Comparison of ENCODE assay signal across 27 cellular contexts in genomic region chr17:42163696-42164407, GRCh38. TPM values are rescaled to one million over a fixed set of nuclear protein-coding genes. Genes with fewer than 3 reads are reported as not detected.
"Had no signal": no experiment of that assay in that cellular context is flagged by ENCODE, and none has a peak within 500 bp of the region (broad histone marks: within the 10 kb centered on the region; RNA-seq: fewer than 3 reads in every experiment).

No MANE protein-coding gene starts in this region.

- H3K36me3 Mint-ChIP-seq: naive thymus-derived CD8-positive, alpha-beta T cell; type B pancreatic cell had no signal

- FAIRE-seq: endothelial cell of umbilical vein had no signal

- H3K27ac Mint-ChIP-seq: activated CD8-positive, alpha-beta T cell treated with anti-CD3 and anti-CD28 coated beads for 36 hours; progenitor cell of endocrine pancreas; stimulated activated naive CD8-positive, alpha-beta T cell treated with anti-CD3 and anti-CD28 coated beads, Interleukin-15, Interleukin-2, amounts not matched to agents 100 ng/mL and 50 ng/mL, for 24 hours; type B pancreatic cell had no signal

- H3K4me3 ChIP-seq: left lung, lower lobe of right lung, ovary, skin epidermis, thoracic aorta, uterus had no signal

- H3K27me3 Mint-ChIP-seq: activated CD8-positive, alpha-beta T cell treated with anti-CD3 and anti-CD28 coated beads for 36 hours; activated T-helper 17 cell treated with anti-CD3 and anti-CD28 coated beads, Interleukin-2, amount 50 U/mL, for 72 hours; naive thymus-derived CD8-positive, alpha-beta T cell; stimulated activated naive CD8-positive, alpha-beta T cell treated with anti-CD3 and anti-CD28 coated beads, Interleukin-15, Interleukin-2, amounts not matched to agents 100 ng/mL and 50 ng/mL, for 24 hours had no signal

- H3K36me3 ChIP-seq: left lung, lower lobe of right lung, neutrophil, ovary, thoracic aorta, uterus had no signal

- H3K4me3 Mint-ChIP-seq: activated CD8-positive, alpha-beta T cell treated with anti-CD3 and anti-CD28 coated beads for 36 hours; activated T-cell treated with anti-CD3 and anti-CD28 coated beads, Interleukin-2, amount 50 U/mL, for 4 hours; activated T-helper 17 cell treated with anti-CD3 and anti-CD28 coated beads, Interleukin-2, amount 50 U/mL, for 72 hours; naive thymus-derived CD8-positive, alpha-beta T cell; stimulated activated naive CD8-positive, alpha-beta T cell treated with anti-CD3 and anti-CD28 coated beads, Interleukin-15, Interleukin-2, amounts not matched to agents 100 ng/mL and 50 ng/mL, for 24 hours; type B pancreatic cell had no signal

- DNase-seq: activated CD4-positive, alpha-beta T cell treated with anti-CD3 and anti-CD28 coated beads, Interleukin-2, amount 50 U/mL, for 1 hour; activated gamma-delta T cell treated with Interleukin-2 at 50 U/mL for 16 hours; amniotic stem cell; cortex of kidney; foreskin fibroblast; left lung; lower lobe of right lung; mesenchymal stem cell; ovary; uterus had no signal

- H3K27me3 ChIP-seq: left lung, neutrophil, ovary, uterus had no signal

- ATAC-seq: naive thymus-derived CD8-positive, alpha-beta T cell; sciatic nerve had no signal

- H3K4me1 ChIP-seq: lower lobe of right lung, uterus had no signal

- H3K9me3 Mint-ChIP-seq: activated CD8-positive, alpha-beta T cell treated with anti-CD3 and anti-CD28 coated beads for 36 hours; activated T-cell treated with anti-CD3 and anti-CD28 coated beads, Interleukin-2, amount 50 U/mL, for 4 hours; activated T-helper 17 cell treated with anti-CD3 and anti-CD28 coated beads, Interleukin-2, amount 50 U/mL, for 72 hours; naive thymus-derived CD8-positive, alpha-beta T cell; stimulated activated naive CD8-positive, alpha-beta T cell treated with anti-CD3 and anti-CD28 coated beads, Interleukin-15, Interleukin-2, amounts not matched to agents 100 ng/mL and 50 ng/mL, for 24 hours; type B pancreatic cell had no signal

- H3K9me3 ChIP-seq: left lung, lower lobe of right lung, neutrophil, ovary, thoracic aorta, uterus had no signal

- H3K27ac ChIP-seq: left lung, lower lobe of right lung, neutrophil, ovary, skin epidermis, thoracic aorta, uterus had no signal

RNA-seq across cellular contexts. Expression of gene KCNH4, which starts 17.1 kb away (rescaled TPM):
- total RNA-seq: chondrocyte, kidney epithelial cell, progenitor cell of endocrine pancreas, renal cortical epithelial cell had no signal
- polyA plus RNA-seq: naive thymus-derived CD8-positive, alpha-beta T cell had no signal

RNA-seq across cellular contexts. Expression of gene HCRT, which starts 21.4 kb away (rescaled TPM):
- total RNA-seq: activated CD8-positive, alpha-beta T cell treated with anti-CD3 and anti-CD28 coated beads for 36 hours; activated T-cell treated with anti-CD3 and anti-CD28 coated beads, Interleukin-2, amount 50 U/mL, for 4 hours; activated T-helper 17 cell treated with anti-CD3 and anti-CD28 coated beads, Interleukin-2, amount 50 U/mL, for 72 hours; chondrocyte; endothelial cell of umbilical vein; kidney epithelial cell; left lung; lower lobe of right lung; naive thymus-derived CD8-positive, alpha-beta T cell; ovary; progenitor cell of endocrine pancreas; renal cortical epithelial cell; sciatic nerve; subcutaneous adipose tissue; thoracic aorta had no signal
- polyA plus RNA-seq: endothelial cell of umbilical vein; esophagus; naive thymus-derived CD8-positive, alpha-beta T cell; ovary had no signal

RNA-seq across cellular contexts. Expression of gene HSPB9, which starts 41.2 kb away (rescaled TPM):
- total RNA-seq: chondrocyte; endothelial cell of umbilical vein; kidney epithelial cell; left lung; lower lobe of right lung; naive thymus-derived CD8-positive, alpha-beta T cell; progenitor cell of endocrine pancreas; renal cortical epithelial cell; sciatic nerve; subcutaneous adipose tissue; thoracic aorta had no signal
- polyA plus RNA-seq: endothelial cell of umbilical vein; naive thymus-derived CD8-positive, alpha-beta T cell had no signal
